In genomic region chr1:219227731-219228419, GRCh38 we compare ENCODE assay signal across 25 cellular contexts. TPM values are rescaled to one million over a fixed set of nuclear protein-coding genes. Genes with fewer than 3 reads are reported as not detected.
DNase-seq lines count a peak whose midpoint lies in the region; ATAC-seq and TF ChIP-seq lines count a peak whose summit lies in the region.
"Had no signal": no experiment of that assay in that cellular context is flagged by ENCODE, and none has a peak within 500 bp of the region (broad histone marks: within the 10 kb centered on the region; RNA-seq: fewer than 3 reads in every experiment).

No MANE protein-coding gene starts in this region.

- H3K27me3 ChIP-seq in SK-N-SH (ENCODE audit: insufficient read depth), result no peaks in the 10 kb centered on the region
- H3K27me3 ChIP-seq: neural progenitor cell, stomach, transverse colon had no signal

- no peaks in the 10 kb centered on the region for H3K9me3 ChIP-seq in SK-N-SH
- H3K9me3 ChIP-seq: stomach, transverse colon had no signal

- H3K4me3 ChIP-seq in SK-N-SH (ENCODE audit: low read depth in 2 of 2, low read length in 1 of 2) (no peak overlapping the region), cardiac fibroblast (replicated peaks in 1 of 2; ENCODE audit: low read depth in 2 of 2, low read length in 2 of 2) (no peak overlapping the region)
- H3K4me3 ChIP-seq: neural progenitor cell, stomach, transverse colon had no signal

- no peak for TF ChIP-seq RAD21 in SK-N-SH (IDR thresholded peaks at IDR 0.05; ENCODE audit: low read length)

- ATAC-seq in SK-N-SH treated with all-trans-retinoic acid at 6 μM for 48 hours, result no peak
- no peak for ATAC-seq in HG03571 (IDR thresholded peaks at IDR 0.05; ENCODE audit: unreplicated experiment)
- ATAC-seq in natural killer cell treated with Interleukin-12 subunit alpha and Interleukin-12 subunit beta and Interleukin-15 and Interleukin-18, amount 100 ng/mL, for 72 hours, result no peak
- no peak for ATAC-seq in HG02870 (IDR thresholded peaks at IDR 0.05; ENCODE audit: unreplicated experiment)
- no peak for ATAC-seq in GM18502 (IDR thresholded peaks at IDR 0.05; ENCODE audit: poor library complexity, unreplicated experiment)
- ATAC-seq: activated CD4-positive, CD25-positive, alpha-beta regulatory T cell treated with anti-CD3 and anti-CD28 coated beads, Interleukin-2, amount 50 U/mL, for 24 hours; PC-3; T-cell had no signal

- CTCF ChIA-PET in SK-N-SH (lab: Yijun Ruan, JAX), result interaction anchor here (1.5 kb wide), 1 partner anchor 10 kb away, joined by 3 read pairs; no protein-coding TSS in a partner anchor

- no peaks in the 10 kb centered on the region for H3K79me2 ChIP-seq in SK-N-SH (ENCODE audit: insufficient read depth)

- TF ChIP-seq CTCF in SK-N-SH (IDR thresholded peaks at IDR 0.05) (no peak), cardiac fibroblast (IDR thresholded peaks at IDR 0.05; ENCODE audit: low read depth, low read length) (no peak)

- no peak for TF ChIP-seq EP300 in SK-N-SH (IDR thresholded peaks at IDR 0.05; ENCODE audit: borderline replicate concordance in 1 of 2, low read depth in 1 of 2, low read length in 1 of 2)

- no peak overlapping the region for H3K4me2 ChIP-seq in SK-N-SH
- H3K4me2 ChIP-seq: neural progenitor cell had no signal

- H3K27me3 Mint-ChIP-seq in natural killer cell treated with Interleukin-12 subunit alpha and Interleukin-12 subunit beta and Interleukin-15 and Interleukin-18, amount 100 ng/mL, for 72 hours, result no peaks in the 10 kb centered on the region
- H3K27me3 Mint-ChIP-seq: activated CD4-positive, alpha-beta memory T cell treated with anti-CD3 and anti-CD28 coated beads, Interleukin-2, amount 10 ng/mL, durations not matched to agents 7 days and 5 days; activated naive CD8-positive, alpha-beta T cell treated with anti-CD3 and anti-CD28 coated beads for 36 hours; B cell; CD8-positive, alpha-beta memory T cell; T-cell had no signal

- no peak overlapping the region for H3K4me3 Mint-ChIP-seq in natural killer cell treated with Interleukin-12 subunit alpha and Interleukin-12 subunit beta and Interleukin-15 and Interleukin-18, amount 100 ng/mL, for 72 hours
- H3K4me3 Mint-ChIP-seq: activated CD4-positive, alpha-beta memory T cell treated with anti-CD3 and anti-CD28 coated beads, Interleukin-2, amount 10 ng/mL, durations not matched to agents 7 days and 5 days; activated naive CD8-positive, alpha-beta T cell treated with anti-CD3 and anti-CD28 coated beads for 36 hours; B cell; CD8-positive, alpha-beta memory T cell; neural progenitor cell; T-cell had no signal

- 90% methylated on average over 8 of the region's 8 CpGs for WGBS in SK-N-SH (ENCODE audit: low lambda C conversion rate)

- H3K36me3 Mint-ChIP-seq in natural killer cell treated with Interleukin-12 subunit alpha and Interleukin-12 subunit beta and Interleukin-15 and Interleukin-18, amount 100 ng/mL, for 72 hours, result peaks cover 4% of the 10 kb centered on the region

- no peaks in the 10 kb centered on the region for H4K20me1 ChIP-seq in SK-N-SH (ENCODE audit: insufficient read depth)

- no peak overlapping the region for H3K27ac Mint-ChIP-seq in natural killer cell treated with Interleukin-12 subunit alpha and Interleukin-12 subunit beta and Interleukin-15 and Interleukin-18, amount 100 ng/mL, for 72 hours
- H3K27ac Mint-ChIP-seq: activated CD4-positive, alpha-beta memory T cell treated with anti-CD3 and anti-CD28 coated beads, Interleukin-2, amount 10 ng/mL, durations not matched to agents 7 days and 5 days; activated naive CD8-positive, alpha-beta T cell treated with anti-CD3 and anti-CD28 coated beads for 36 hours; B cell; CD8-positive, alpha-beta memory T cell; neural progenitor cell; T-cell had no signal

- H3K9me2 ChIP-seq in SK-N-SH, result no peaks in the 10 kb centered on the region

- H3K27ac ChIP-seq in SK-N-SH (ENCODE audit: low read depth in 2 of 2, low read length in 1 of 2), result no peak overlapping the region
- H3K27ac ChIP-seq: epithelial cell of prostate, neural progenitor cell, stomach, transverse colon had no signal

- DNase-seq in SK-N-SH (no peak), cardiac fibroblast (ENCODE audit: low read depth in 2 of 2) (peak; percentile 20 to 38), iris pigment epithelial cell (ENCODE audit: low read depth) (peak; percentile 16)
- DNase-seq in natural killer cell treated with Interleukin-12 subunit alpha and Interleukin-12 subunit beta and Interleukin-15 and Interleukin-18, amount 100 ng/mL, for 72 hours (ENCODE audit: low spot score), result no peak
- DNase-seq: activated CD4-positive, alpha-beta memory T cell treated with anti-CD3 and anti-CD28 coated beads, Interleukin-2, amount 10 ng/mL, durations not matched to agents 7 days and 5 days; activated naive CD8-positive, alpha-beta T cell treated with anti-CD3 and anti-CD28 coated beads for 36 hours; CD8-positive, alpha-beta memory T cell; DMS153; GOT3; kidney; NCI-H1417; NCI-H2081; PC-3; SHP77 treated with DMSO at 0.1 percent for 48 hours; stomach; T-cell; transverse colon had no signal

- H3F3A ChIP-seq in SK-N-SH (replicated peaks; ENCODE audit: insufficient read depth), result no peaks in the 10 kb centered on the region

- no peak overlapping the region for H3K9ac ChIP-seq in SK-N-SH
- H3K9ac ChIP-seq: neural progenitor cell had no signal

- H3K4me1 ChIP-seq in SK-N-SH (ENCODE audit: control insufficient read depth in 1 of 2, insufficient read depth in 2 of 2, low read depth in 1 of 2, low read length in 1 of 2), result no peaks in the 10 kb centered on the region
- H3K4me1 ChIP-seq: neural progenitor cell, stomach, transverse colon had no signal

- no peak overlapping the region for H2AFZ ChIP-seq in SK-N-SH (ENCODE audit: low read depth)
- H2AFZ ChIP-seq: neural progenitor cell had no signal

- H3K9me3 Mint-ChIP-seq in natural killer cell treated with Interleukin-12 subunit alpha and Interleukin-12 subunit beta and Interleukin-15 and Interleukin-18, amount 100 ng/mL, for 72 hours, result no peaks in the 10 kb centered on the region
- H3K9me3 Mint-ChIP-seq: activated naive CD8-positive, alpha-beta T cell treated with anti-CD3 and anti-CD28 coated beads for 36 hours; CD8-positive, alpha-beta memory T cell; neural progenitor cell; T-cell had no signal

- POLR2A ChIA-PET in SK-N-SH (lab: Yijun Ruan, JAX), result no interaction called here

- H3K4me1 Mint-ChIP-seq in natural killer cell treated with Interleukin-12 subunit alpha and Interleukin-12 subunit beta and Interleukin-15 and Interleukin-18, amount 100 ng/mL, for 72 hours (ENCODE audit: low read depth in 2 of 2), result peaks cover 0 to 6% of the 10 kb centered on the region in 2 donors
- H3K4me1 Mint-ChIP-seq: activated CD4-positive, alpha-beta memory T cell treated with anti-CD3 and anti-CD28 coated beads, Interleukin-2, amount 10 ng/mL, durations not matched to agents 7 days and 5 days; activated naive CD8-positive, alpha-beta T cell treated with anti-CD3 and anti-CD28 coated beads for 36 hours; B cell; CD8-positive, alpha-beta memory T cell; neural progenitor cell; T-cell had no signal

- H3K36me3 ChIP-seq in SK-N-SH (replicated peaks in 1 of 2; ENCODE audit: control insufficient read depth in 1 of 2, insufficient read depth in 2 of 2, low read length in 1 of 2), result peaks cover 0 to 17% of the 10 kb centered on the region in 2 experiments
- H3K36me3 ChIP-seq: neural progenitor cell, transverse colon had no signal

TF ChIP-seq in SK-N-SH, 30 proteins besides CTCF, POLR2A, EP300 and RAD21:
- TF ChIP-seq USF1 (IDR thresholded peaks at IDR 0.05; ENCODE audit: borderline replicate concordance, low read depth), result peak; percentile 43; the same call in 1 of the 2 replicates
- no peak for TF ChIP-seq EZH2phosphoT487 (IDR thresholded peaks at IDR 0.05; ENCODE audit: borderline replicate concordance, low read depth)

TF ChIP-seq in SK-N-SH treated with all-trans-retinoic acid at 6 μM for 48 hours, 23 proteins besides CTCF, POLR2A, EP300 and RAD21 (continues in another document):
- TF ChIP-seq ZFP30 (CRISPR knock-in tag; IDR thresholded peaks at IDR 0.05) (no peak), ZNF8 (CRISPR knock-in tag; IDR thresholded peaks at IDR 0.05) (no peak), TOX (CRISPR knock-in tag; IDR thresholded peaks at IDR 0.05; ENCODE audit: borderline replicate concordance) (no peak), ZNF565 (CRISPR knock-in tag; conservative IDR thresholded peaks at IDR 0.05; ENCODE audit: low read depth) (no peak), ZNF70 (CRISPR knock-in tag; IDR thresholded peaks at IDR 0.05) (no peak), ESRRG (CRISPR knock-in tag; IDR thresholded peaks at IDR 0.05) (no peak), GLIS3 (CRISPR knock-in tag; IDR thresholded peaks at IDR 0.05) (no peak), ZFP3 (CRISPR knock-in tag; IDR thresholded peaks at IDR 0.05) (no peak), TSHZ2 (CRISPR knock-in tag; IDR thresholded peaks at IDR 0.05) (no peak), ARNTL (CRISPR knock-in tag; IDR thresholded peaks at IDR 0.05; ENCODE audit: borderline replicate concordance, low read depth) (no peak)

RNA-seq across cellular contexts. Expression of gene LYPLAL1, which starts 54.2 kb away (rescaled TPM):
- polyA plus RNA-seq in SK-N-SH (2012; rRNA removed), result 11.2 and 15.6 TPM in 2 replicates
- 16.7 and 27.6 TPM in 2 replicates for polyA plus RNA-seq in SK-N-SH (2012; cell fraction: cytosol; rRNA removed)
- 20.1 and 29.7 TPM in 2 replicates for polyA plus RNA-seq in SK-N-SH (2012; cell fraction: nucleus; rRNA removed)
- total RNA-seq in natural killer cell treated with Interleukin-12 subunit alpha and Interleukin-12 subunit beta and Interleukin-15 and Interleukin-18, amount 100 ng/mL, for 72 hours, result 10 to 100 TPM; 12.5 to 20.3 TPM

Comparison
In these comparisons a context has a peak if more than half of its experiments do, and no peak if none do; other contexts are left out.
1. DNase-seq: peak in cardiac fibroblast (2 of 2) and iris pigment epithelial cell (single experiment); none in SK-N-SH (single experiment) and natural killer cell treated with Interleukin-12 subunit alpha and Interleukin-12 subunit beta and Interleukin-15 and Interleukin-18, amount 100 ng/mL, for 72 hours (single experiment).